In genomic region chr5:120873083-120873482, GRCh38 we compare ENCODE assay signal across 1 cellular context.
TF ChIP-seq lines count a peak whose summit lies in the region.

No MANE protein-coding gene starts in this region.

TF ChIP-seq in HEK293T, 16 proteins besides CTCF, POLR2A, EP300 and RAD21 (continued from another document):
- TF ChIP-seq FOXA1 (IDR thresholded peaks at IDR 0.05) (no peak), SP1 (IDR thresholded peaks at IDR 0.05) (no peak), ARNT (IDR thresholded peaks at IDR 0.05) (no peak), L3MBTL2 (conservative IDR thresholded peaks at IDR 0.05) (no peak), ELF4 (IDR thresholded peaks at IDR 0.05) (no peak), HDGF (IDR thresholded peaks at IDR 0.05; ENCODE audit: borderline replicate concordance) (no peak)
